ENCODE assay signal across 1 cellular context in genomic region chr17:11668633-11669032, GRCh38.
TF ChIP-seq lines count a peak whose summit lies in the region.

No MANE protein-coding gene starts in this region.

TF ChIP-seq in H1, 55 proteins besides CTCF, POLR2A, EP300 and RAD21:
- TF ChIP-seq KDM5A (IDR thresholded peaks at IDR 0.05; ENCODE audit: low read length) (no peak), BRCA1 (IDR thresholded peaks at IDR 0.05; ENCODE audit: low read depth, low read length) (no peak), CHD2 (IDR thresholded peaks at IDR 0.05; ENCODE audit: low read length) (no peak), EZH2 (IDR thresholded peaks at IDR 0.05; ENCODE audit: low read depth, low read length, severe bottlenecking) (no peak), SP2 (IDR thresholded peaks at IDR 0.05; ENCODE audit: low read length) (no peak), NANOG (IDR thresholded peaks at IDR 0.05; ENCODE audit: insufficient read depth, low read depth, low read length, poor library complexity, severe bottlenecking) (peak; percentile 77), SP1 (IDR thresholded peaks at IDR 0.05; ENCODE audit: low read depth, low read length) (0 out of 2 replicates have a peak, but pooled peaks have one; percentile 13), TBP (IDR thresholded peaks at IDR 0.05; ENCODE audit: low read depth, low read length) (no peak), FOSL1 (IDR thresholded peaks at IDR 0.05; ENCODE audit: insufficient read depth, low read depth, low read length) (no peak), TEAD4 (IDR thresholded peaks at IDR 0.05; ENCODE audit: low read depth, low read length) (no peak), TAF1 (IDR thresholded peaks at IDR 0.05; ENCODE audit: low read depth, low read length) (no peak), JUN (IDR thresholded peaks at IDR 0.05; ENCODE audit: low read depth, low read length) (no peak)
TF ChIP-seq in H1: peak in this region for 2.
